ENCODE assay signal across 25 cellular contexts in the genomic region with DNA sequence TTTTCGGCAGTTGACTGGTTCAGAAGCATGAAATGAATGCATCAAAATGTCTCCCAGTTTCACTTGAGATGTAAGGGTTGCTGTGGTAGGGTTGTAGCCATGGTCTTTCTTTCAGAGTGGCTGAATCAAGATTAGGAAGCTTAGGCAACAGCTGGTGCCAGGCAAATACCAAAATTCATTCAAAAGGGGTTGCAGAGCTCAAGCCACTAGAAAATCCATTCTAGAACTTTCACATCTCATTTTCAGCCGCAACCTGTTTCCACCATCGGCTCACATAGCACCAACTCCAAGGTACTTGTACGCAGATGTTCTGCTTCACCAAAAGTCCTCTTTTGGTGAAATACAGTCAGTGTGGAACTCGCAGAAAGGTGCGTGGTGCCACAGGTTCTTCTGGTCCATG. TPM values are rescaled to one million over a fixed set of nuclear protein-coding genes. Genes with fewer than 3 reads are reported as not detected.
DNase-seq lines count a peak whose midpoint lies in the region; ATAC-seq and TF ChIP-seq lines count a peak whose summit lies in the region.
"Had no signal": no experiment of that assay in that cellular context is flagged by ENCODE, and none has a peak within 500 bp of the region (broad histone marks: within the 10 kb centered on the region; RNA-seq: fewer than 3 reads in every experiment).

No MANE protein-coding gene starts in this region.

- H3K9me3 ChIP-seq in MM.1S (replicated peaks; ENCODE audit: insufficient read depth, low read length) (no peaks in the 10 kb centered on the region), OCI-LY3 (ENCODE audit: insufficient read depth, low read length) (no peaks in the 10 kb centered on the region; the same call in 1 of the 2 replicates)
- no peaks in the 10 kb centered on the region for H3K9me3 ChIP-seq in naive thymus-derived CD4-positive, alpha-beta T cell (ENCODE audit: control insufficient read depth in 2 of 3, low read length in 3 of 3)
- H3K9me3 ChIP-seq: BE2C had no signal

- no peaks in the 10 kb centered on the region for H3K27me3 ChIP-seq in MM.1S (replicated peaks; ENCODE audit: insufficient read depth, low read length)
- H3K27me3 ChIP-seq in OCI-LY3 (ENCODE audit: low read depth, low read length): peaks cover 5% of the 10 kb centered on the region; the same call in 1 of the 2 replicates
- H3K27me3 ChIP-seq in naive thymus-derived CD4-positive, alpha-beta T cell (ENCODE audit: control insufficient read depth in 2 of 2, insufficient read depth in 2 of 2, low read length in 2 of 2): no peaks in the 10 kb centered on the region
- H3K27me3 ChIP-seq: BE2C, BLaER1 had no signal

- ATAC-seq in HG02870 (IDR thresholded peaks at IDR 0.05; ENCODE audit: unreplicated experiment): peak; percentile 66
- ATAC-seq in naive thymus-derived CD4-positive, alpha-beta T cell: no peak
- ATAC-seq: GM12878 had no signal

- H3K4me3 Mint-ChIP-seq in naive thymus-derived CD4-positive, alpha-beta T cell: no peak overlapping the region
- H3K4me3 Mint-ChIP-seq: CD14-positive monocyte; CD4-positive, alpha-beta memory T cell; CD4-positive, CD25-positive, alpha-beta regulatory T cell; CD8-positive, alpha-beta memory T cell had no signal

- H3K27me3 Mint-ChIP-seq in naive thymus-derived CD4-positive, alpha-beta T cell: no peaks in the 10 kb centered on the region
- H3K27me3 Mint-ChIP-seq: CD4-positive, alpha-beta memory T cell; CD4-positive, CD25-positive, alpha-beta regulatory T cell; CD8-positive, alpha-beta memory T cell had no signal

- H3K9me2 ChIP-seq in MM.1S (replicated peaks; ENCODE audit: insufficient read depth, low read length): no peaks in the 10 kb centered on the region

- peak overlapping the region; percentile 74; the same call in 1 of the 2 replicates for H3K27ac ChIP-seq in MM.1S (ENCODE audit: low read length)
- H3K27ac ChIP-seq in OCI-LY3 (ENCODE audit: low read length): no peak overlapping the region
- no peak overlapping the region for H3K27ac ChIP-seq in naive thymus-derived CD4-positive, alpha-beta T cell (ENCODE audit: low read depth, low read length)
- H3K27ac ChIP-seq: BLaER1 had no signal

- H2AFZ ChIP-seq in MM.1S (ENCODE audit: low read length) (no peak overlapping the region), OCI-LY3 (ENCODE audit: low read depth, low read length) (no peak overlapping the region)

- DNase-seq in MM.1S (peak; percentile 87), NCI-H2196 treated with DMSO at 0.1 percent for 48 hours (lab: John Stamatoyannopoulos, UW; ENCODE audit: unreplicated experiment) (no peak), UCSD-AML1 (lab: John Stamatoyannopoulos, UW; ENCODE audit: unreplicated experiment) (no peak)
- no peak for DNase-seq in naive thymus-derived CD4-positive, alpha-beta T cell
- DNase-seq: 8988T; ACHN; BE2C; C1 segment of cervical spinal cord; CD4-positive, alpha-beta memory T cell; CD4-positive, CD25-positive, alpha-beta regulatory T cell; CD8-positive, alpha-beta memory T cell; COR-L47; DMS 273 treated with DMSO at 0.1 percent for 48 hours; DMS153; DMS53; DMS79; DND-41; EL; GDM1 had no signal

- TF ChIP-seq CTCF in MM.1S (IDR thresholded peaks at IDR 0.05; ENCODE audit: low read length) (no peak), OCI-LY3 (IDR thresholded peaks at IDR 0.05; ENCODE audit: low read depth, low read length) (no peak)

- CTCF ChIA-PET in naive thymus-derived CD4-positive, alpha-beta T cell (lab: Charles Lee): no interaction called here

- no peaks in the 10 kb centered on the region for H3K4me1 Mint-ChIP-seq in naive thymus-derived CD4-positive, alpha-beta T cell
- H3K4me1 Mint-ChIP-seq: CD14-positive monocyte; CD4-positive, alpha-beta memory T cell; CD8-positive, alpha-beta memory T cell had no signal

- H3K4me2 ChIP-seq in MM.1S (ENCODE audit: low read depth, low read length) (peak overlapping the region; percentile 44), OCI-LY3 (ENCODE audit: low read length) (peak overlapping the region; percentile 22; the same call in 1 of the 2 replicates)
- H3K4me2 ChIP-seq: BLaER1 had no signal

- peaks cover 23 to 85% (median 55%) of the 10 kb centered on the region in 5 donors for H3K36me3 Mint-ChIP-seq in naive thymus-derived CD4-positive, alpha-beta T cell

- H3K9me3 Mint-ChIP-seq in naive thymus-derived CD4-positive, alpha-beta T cell: peaks cover 0 to 14% (median 6%) of the 10 kb centered on the region in 11 donors

- POLR2A ChIA-PET in naive thymus-derived CD4-positive, alpha-beta T cell (lab: Charles Lee): no interaction called here

- intact Hi-C loops in naive thymus-derived CD4-positive, alpha-beta T cell (cut with micrococcal nuclease): no loop called here

- no peak overlapping the region for H3K4me3 ChIP-seq in MM.1S (ENCODE audit: low read length)
- no peak overlapping the region for H3K4me3 ChIP-seq in OCI-LY3 (ENCODE audit: low read length)
- H3K4me3 ChIP-seq in naive thymus-derived CD4-positive, alpha-beta T cell (ENCODE audit: low read length): no peak overlapping the region
- H3K4me3 ChIP-seq: BLaER1, GM12878 had no signal

- no peaks in the 10 kb centered on the region for H4K20me1 ChIP-seq in MM.1S (ENCODE audit: insufficient read depth, low read length)
- H4K20me1 ChIP-seq in OCI-LY3 (ENCODE audit: insufficient read depth, low read length): no peaks in the 10 kb centered on the region
- H4K20me1 ChIP-seq: BLaER1 had no signal

- H3K36me3 ChIP-seq in MM.1S (replicated peaks; ENCODE audit: insufficient read depth, low read length) (no peaks in the 10 kb centered on the region), OCI-LY3 (replicated peaks; ENCODE audit: low read depth, low read length) (peaks cover 30% of the 10 kb centered on the region)
- H3K36me3 ChIP-seq in naive thymus-derived CD4-positive, alpha-beta T cell (ENCODE audit: control insufficient read depth in 2 of 3, insufficient read depth in 3 of 3, low read length in 3 of 3): peaks cover 3 to 46% (median 14%) of the 10 kb centered on the region in 3 experiments
- H3K36me3 ChIP-seq: BE2C had no signal

- no peak overlapping the region for H3K27ac Mint-ChIP-seq in naive thymus-derived CD4-positive, alpha-beta T cell
- H3K27ac Mint-ChIP-seq: CD14-positive monocyte; CD4-positive, alpha-beta memory T cell; CD4-positive, CD25-positive, alpha-beta regulatory T cell; CD8-positive, alpha-beta memory T cell had no signal

- H3K9ac ChIP-seq in MM.1S (ENCODE audit: low read length) (no peak overlapping the region), OCI-LY3 (ENCODE audit: low read length) (no peak overlapping the region)
- H3K9ac ChIP-seq: BLaER1 had no signal

- no peaks in the 10 kb centered on the region for H3K79me2 ChIP-seq in MM.1S (ENCODE audit: low read length)
- H3K79me2 ChIP-seq in OCI-LY3 (ENCODE audit: low read length): no peaks in the 10 kb centered on the region

- H3F3A ChIP-seq in MM.1S (ENCODE audit: insufficient read depth, low read length): peaks cover 36% of the 10 kb centered on the region

- peaks cover 51% of the 10 kb centered on the region for H3K4me1 ChIP-seq in MM.1S (ENCODE audit: low read length)
- peaks cover 11% of the 10 kb centered on the region for H3K4me1 ChIP-seq in OCI-LY3 (ENCODE audit: low read length)
- no peaks in the 10 kb centered on the region for H3K4me1 ChIP-seq in naive thymus-derived CD4-positive, alpha-beta T cell (ENCODE audit: control insufficient read depth in 2 of 2, insufficient read depth in 2 of 2, low read length in 2 of 2)
- H3K4me1 ChIP-seq: BE2C, BLaER1 had no signal

RNA-seq across cellular contexts. Expression of gene STK33, which starts 40.5 kb away (rescaled TPM):
- 1 to 10 TPM in 1 of 5 experiments, under 1 TPM in 2, not detected in 2; 0.19 to 1.2 (median 0.61) TPM for total RNA-seq in naive thymus-derived CD4-positive, alpha-beta T cell
- not detected for polyA plus RNA-seq in naive thymus-derived CD4-positive, alpha-beta T cell
- total RNA-seq: A673; CD4-positive, alpha-beta memory T cell had no signal
- polyA plus RNA-seq: CD14-positive monocyte; CD4-positive, alpha-beta memory T cell had no signal

RNA-seq across cellular contexts. Expression of gene TRIM66, which starts 48.0 kb away (rescaled TPM):
- total RNA-seq in naive thymus-derived CD4-positive, alpha-beta T cell: 10 to 100 TPM; 16.0 to 37.6 (median 24.2) TPM
- under 1 TPM; 0.32 to 0.85 TPM for polyA plus RNA-seq in naive thymus-derived CD4-positive, alpha-beta T cell

RNA-seq across cellular contexts. Expression of gene RPL27A, which starts 48.1 kb away (rescaled TPM):
- 1,000 to 10,000 TPM in 4 of 5 experiments, 100 to 1,000 TPM in 1; 758 to 2,116 (median 1,670) TPM for total RNA-seq in naive thymus-derived CD4-positive, alpha-beta T cell
- polyA plus RNA-seq in naive thymus-derived CD4-positive, alpha-beta T cell: 1,000 to 10,000 TPM; 4,766 to 4,835 TPM
